Comparison of ENCODE assay signal across 30 cellular contexts in the genomic region with DNA sequence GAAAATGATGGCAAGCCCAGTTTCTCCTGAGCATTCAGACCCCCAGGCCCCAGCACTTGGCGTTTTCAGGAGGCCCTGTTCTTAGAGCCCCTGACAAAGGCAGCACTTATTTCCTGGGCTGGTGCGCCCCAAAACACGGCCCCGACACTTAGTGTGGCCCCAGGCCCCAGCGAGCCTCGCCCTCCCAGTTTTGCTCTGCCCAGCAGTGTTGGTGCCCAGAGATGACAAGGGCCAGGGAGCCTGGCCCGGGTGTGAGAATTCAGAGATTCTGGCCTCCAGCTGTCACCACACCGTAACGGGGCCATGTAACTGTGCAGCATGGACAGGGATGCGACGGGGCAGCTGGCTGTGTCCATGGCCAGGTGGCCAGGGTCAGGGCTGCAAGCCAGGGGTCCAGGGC. TPM values are rescaled to one million over a fixed set of nuclear protein-coding genes. Genes with fewer than 3 reads are reported as not detected.
A peak's percentile ranks its signal among the peaks of the same experiment; 100 is the strongest.
DNase-seq lines count a peak whose midpoint lies in the region; ATAC-seq, FAIRE-seq and TF ChIP-seq lines count a peak whose summit lies in the region.
"Had no signal": no experiment of that assay in that cellular context is flagged by ENCODE, and none has a peak within 500 bp of the region (broad histone marks: within the 10 kb centered on the region; RNA-seq: fewer than 3 reads in every experiment).

No MANE protein-coding gene starts in this region.

- 0 out of 7 replicates have a peak, but pooled peaks cover 0 to 2% (median under 1%) of the 10 kb centered on the region in 4 experiments for H3K27me3 ChIP-seq in H1 (replicated peaks in 1 of 4; ENCODE audit: control insufficient read depth in 3 of 4, extremely low read depth in 1 of 4, insufficient read depth in 3 of 4, low read length in 3 of 4)

- no peak overlapping the region for H3K27ac ChIP-seq in H1 (ENCODE audit: low read depth, low read length)
- no peak overlapping the region for H3K27ac ChIP-seq in kidney (ENCODE audit: low read depth in 2 of 2, low read length in 2 of 2)
- H3K27ac ChIP-seq: BLaER1 had no signal

- H3K4me3 ChIP-seq in H1 (ENCODE audit: extremely low read depth in 1 of 4, insufficient read depth in 2 of 4, low read depth in 3 of 4, low read length in 4 of 4): no peak overlapping the region
- no peak overlapping the region for H3K4me3 ChIP-seq in kidney (ENCODE audit: low read length in 2 of 2)
- H3K4me3 ChIP-seq: BLaER1, GM12878 had no signal

- H4K8ac ChIP-seq in H1 (ENCODE audit: extremely low read depth, insufficient read depth, low read length): peak overlapping the region; percentile 42; the same call in 1 of the 2 replicates

- no peak overlapping the region for H3K14ac ChIP-seq in H1 (ENCODE audit: insufficient read length)

- TF ChIP-seq RAD21 in H1 (IDR thresholded peaks at IDR 0.05 in 1 of 2, conservative IDR thresholded peaks at IDR 0.05 in 1 of 2; ENCODE audit: low read depth in 2 of 2, low read length in 2 of 2): no peak

- H3K9me3 Mint-ChIP-seq in chondrocyte (ENCODE audit: low read depth): no peaks in the 10 kb centered on the region
- H3K9me3 Mint-ChIP-seq: CD14-positive monocyte; CD4-positive, alpha-beta memory T cell; CD4-positive, CD25-positive, alpha-beta regulatory T cell; CD8-positive, alpha-beta memory T cell had no signal

- H3K79me1 ChIP-seq in H1 (ENCODE audit: low read depth, low read length): no peaks in the 10 kb centered on the region

- no peak overlapping the region for H2AFZ ChIP-seq in H1 (ENCODE audit: low read length)

- 93% methylated on average over 11 of the region's 11 CpGs; no CpG with 5 or more reads in 1 of the 2 experiments for WGBS in H1 (ENCODE audit: extremely low coverage in 1 of 2, insufficient coverage in 1 of 2, insufficient read length in 1 of 2, insufficient replicate concordance in 2 of 2, low coverage in 1 of 2, low lambda C conversion rate in 2 of 2, missing lambda C conversion rate in 1 of 2), 2 experiments

- H2AK5ac ChIP-seq in H1 (ENCODE audit: low read depth, low read length): no peak overlapping the region

- H4K20me1 ChIP-seq in H1 (replicated peaks in 1 of 2; ENCODE audit: control insufficient read depth in 1 of 2, insufficient read depth in 2 of 2, low read length in 2 of 2): peaks cover 0 to 3% of the 10 kb centered on the region in 2 experiments

- no peak overlapping the region for H3K27ac Mint-ChIP-seq in chondrocyte (ENCODE audit: unreplicated experiment)
- H3K27ac Mint-ChIP-seq: CD14-positive monocyte; CD4-positive, CD25-positive, alpha-beta regulatory T cell; CD8-positive, alpha-beta memory T cell had no signal

- no peak overlapping the region for H2BK12ac ChIP-seq in H1 (ENCODE audit: low read depth, low read length)

- H3K23me2 ChIP-seq in H1 (ENCODE audit: low read depth, low read length): no peaks in the 10 kb centered on the region

- H3K79me2 ChIP-seq in H1 (ENCODE audit: control insufficient read depth in 1 of 2, insufficient read depth in 2 of 2, low read length in 2 of 2): no peaks in the 10 kb centered on the region

- ATAC-seq in Right ventricle myocardium superior (ENCODE audit: poor library complexity) (no peak), GM21515 (IDR thresholded peaks at IDR 0.05; ENCODE audit: unreplicated experiment) (no peak)
- ATAC-seq: GM12878 had no signal

- no peak overlapping the region for H3K23ac ChIP-seq in H1 (ENCODE audit: insufficient read length)

- H3K4me3 Mint-ChIP-seq in chondrocyte (ENCODE audit: unreplicated experiment): no peak overlapping the region
- H3K4me3 Mint-ChIP-seq: CD14-positive monocyte; CD4-positive, alpha-beta memory T cell; CD4-positive, CD25-positive, alpha-beta regulatory T cell; CD8-positive, alpha-beta memory T cell had no signal

- no peak for TF ChIP-seq POLR2A in H1 (IDR thresholded peaks at IDR 0.05; ENCODE audit: control extremely low read depth in 1 of 2, low read depth in 2 of 2, low read length in 2 of 2)

- no peak for TF ChIP-seq CTCF in chondrocyte (IDR thresholded peaks at IDR 0.05)
- TF ChIP-seq CTCF in H1 (IDR thresholded peaks at IDR 0.05; ENCODE audit: control extremely low read depth in 1 of 3, insufficient read depth in 1 of 3, low read depth in 1 of 3, low read length in 3 of 3): no peak
- TF ChIP-seq CTCF in kidney (IDR thresholded peaks at IDR 0.05; ENCODE audit: borderline replicate concordance, extremely low read depth, insufficient read depth): no peak

- H3K4me2 ChIP-seq in H1 (ENCODE audit: insufficient read depth in 1 of 2, low read depth in 2 of 2, low read length in 2 of 2): no peak overlapping the region
- H3K4me2 ChIP-seq: BLaER1 had no signal

- intact Hi-C loops in Right ventricle myocardium superior (cut with DNase I): no loop called here
- intact Hi-C loops in cardiac septum (cut with DNase I): no loop called here
- intact Hi-C loops in kidney (cut with DNase I): no loop called here

- H3K4me1 ChIP-seq in H1 (replicated peaks in 1 of 4; ENCODE audit: control insufficient read depth in 3 of 4, insufficient read depth in 4 of 4, low read length in 3 of 4): peaks cover 0 to 8% (median 2%) of the 10 kb centered on the region in 4 experiments; a peak in 3 of 7 replicates
- no peaks in the 10 kb centered on the region for H3K4me1 ChIP-seq in kidney (ENCODE audit: control insufficient read depth in 1 of 2, insufficient read depth in 1 of 2, low read depth in 1 of 2, low read length in 2 of 2)
- H3K4me1 ChIP-seq: BE2C, BLaER1 had no signal

- DNase-seq in Right ventricle myocardium superior (peak; percentile 17), cardiac septum (ENCODE audit: low spot score) (no peak), chondrocyte (ENCODE audit: low spot score) (peak; percentile 60), H1 (ENCODE audit: low read depth in 1 of 2, low spot score in 2 of 2) (no peak), kidney (peak; percentile 52), NCI-H1694 (lab: John Stamatoyannopoulos, UW) (no peak), NOMO-1 treated with dmso at 0.1 percent for 144 hours (lab: John Stamatoyannopoulos, UW; ENCODE audit: unreplicated experiment) (no peak)
- DNase-seq: 8988T; ACHN; BE2C; C1 segment of cervical spinal cord; CD4-positive, alpha-beta memory T cell; CD4-positive, CD25-positive, alpha-beta regulatory T cell; COR-L47; DMS 273 treated with DMSO at 0.1 percent for 48 hours; DMS153; DMS53; DMS79; DND-41; EL; GDM1 had no signal

- H4K5ac ChIP-seq in H1 (ENCODE audit: insufficient read length, low read depth, low read length): no peak overlapping the region

- H2BK5ac ChIP-seq in H1 (ENCODE audit: low read depth, low read length): no peak overlapping the region

- no peak overlapping the region for H4K91ac ChIP-seq in H1 (replicated peaks; ENCODE audit: insufficient read length, low read length)

- FAIRE-seq in H1 (lab: Jason Lieb, UNC) (no peak), kidney (lab: Jason Lieb, UNC) (no peak)
- FAIRE-seq: A204.1, GM12878, GM12892, GM18507 had no signal

- CTCF ChIA-PET in H1 (lab: Charles Lee; ENCODE audit: partially characterized antibody): interaction anchor here (1.2 kb wide), 1 partner anchor 9 kb away, joined by 4 read pairs; no protein-coding TSS in a partner anchor

- H3K9me3 ChIP-seq in H1 (ENCODE audit: insufficient read depth in 2 of 2, low read depth in 1 of 2, low read length in 1 of 2) (no peaks in the 10 kb centered on the region), kidney (ENCODE audit: control insufficient read depth in 1 of 2, low read length in 2 of 2) (no peaks in the 10 kb centered on the region)
- H3K9me3 ChIP-seq: BE2C, BLaER1 had no signal

- peaks cover 13% of the 10 kb centered on the region for H3K27me3 Mint-ChIP-seq in chondrocyte (ENCODE audit: low read depth)

- no peak for TF ChIP-seq EP300 in H1 (IDR thresholded peaks at IDR 0.05; ENCODE audit: borderline replicate concordance in 1 of 2, low read depth in 2 of 2, low read length in 2 of 2)

- H3K9ac ChIP-seq in H1 (replicated peaks in 1 of 4; ENCODE audit: extremely low read depth in 1 of 4, low read depth in 3 of 4, low read length in 3 of 4) (no peak overlapping the region), kidney (ENCODE audit: low read length in 2 of 2) (no peak overlapping the region)
- H3K9ac ChIP-seq: BLaER1 had no signal

- H2BK20ac ChIP-seq in H1 (ENCODE audit: low read length): no peak overlapping the region

- no peak overlapping the region for H3K56ac ChIP-seq in H1 (replicated peaks; ENCODE audit: insufficient read length, low read depth, low read length)

- H3K4me1 Mint-ChIP-seq in chondrocyte (ENCODE audit: low read depth): no peaks in the 10 kb centered on the region
- H3K4me1 Mint-ChIP-seq: CD14-positive monocyte; CD4-positive, alpha-beta memory T cell; CD4-positive, CD25-positive, alpha-beta regulatory T cell; CD8-positive, alpha-beta memory T cell had no signal

- no peak overlapping the region for H3K4ac ChIP-seq in H1 (replicated peaks; ENCODE audit: insufficient read length, low read depth, low read length)

- H2BK120ac ChIP-seq in H1 (replicated peaks; ENCODE audit: low read depth, low read length): no peak overlapping the region

- no peak overlapping the region for H2BK15ac ChIP-seq in H1 (ENCODE audit: low read length)

- no peak overlapping the region for H3K18ac ChIP-seq in H1 (ENCODE audit: extremely low read depth, low read length)

- H3K36me3 Mint-ChIP-seq in chondrocyte (ENCODE audit: low read depth): peaks cover 15% of the 10 kb centered on the region
- H3K36me3 Mint-ChIP-seq: CD14-positive monocyte; CD4-positive, alpha-beta memory T cell; CD4-positive, CD25-positive, alpha-beta regulatory T cell; CD8-positive, alpha-beta memory T cell had no signal

- H3K36me3 ChIP-seq in H1 (ENCODE audit: control insufficient read depth in 2 of 4, insufficient read depth in 4 of 4, low read length in 3 of 4) (no peaks in the 10 kb centered on the region), kidney (ENCODE audit: control insufficient read depth in 1 of 2, insufficient read depth in 2 of 2, low read length in 2 of 2) (no peaks in the 10 kb centered on the region)
- H3K36me3 ChIP-seq: BE2C, BLaER1 had no signal

- POLR2A ChIA-PET in H1 (lab: Charles Lee; ENCODE audit: partially characterized antibody): no interaction called here

RNA-seq across cellular contexts. Expression of a gene that starts 18.0 kb away (rescaled TPM):
- total RNA-seq in Right ventricle myocardium superior (0.89 TPM), cardiac septum (0.57 TPM), chondrocyte (1.1 to 4.1 TPM (median 2.0 TPM) in 3 replicates), kidney (39.3 TPM)
- total RNA-seq in H1 (2021; fragmentation: NEBNext Ultra II Directional; extraction: Animal tissue kit (Norgen Biotek cat#: 25700)): 20.0 and 20.7 TPM in 2 replicates
- polyA plus RNA-seq in H1 (2011; rRNA removed) (18.3 and 25.0 TPM in 2 replicates), kidney (ENCODE audit: insufficient read depth, low read depth, low replicate concordance) (15.5 TPM)
- 20.5 TPM for polyA plus RNA-seq in H1 (2011; cell fraction: cytosol; rRNA removed)
- polyA plus RNA-seq in H1 (2011; cell fraction: nucleus; rRNA removed): 55.6 TPM
- 11.4 to 18.1 TPM (median 16.6 TPM) in 4 replicates for polyA plus RNA-seq in H1 (2012, experiment 1 of 2)
- polyA plus RNA-seq in H1 (2012, experiment 2 of 2): 15.7 TPM
- 8.9 TPM for polyA plus RNA-seq in H1 (2013, experiment 1 of 2)
- 7.8 TPM for polyA plus RNA-seq in H1 (2013, experiment 2 of 2)
- polyA minus RNA-seq in H1 (2011; rRNA and poly(A)+ RNA removed): 32.5 and 33.4 TPM in 2 replicates
- polyA minus RNA-seq in H1 (2011; cell fraction: cytosol; rRNA and poly(A)+ RNA removed): 10.1 TPM
- polyA minus RNA-seq in H1 (2011; cell fraction: nucleus; rRNA and poly(A)+ RNA removed): 24.2 TPM
- total RNA-seq: CD4-positive, CD25-positive, alpha-beta regulatory T cell; CD8-positive, alpha-beta memory T cell; GM12878 had no signal
- polyA plus RNA-seq: AG04450; CD14-positive monocyte; CD4-positive, CD25-positive, alpha-beta regulatory T cell; GM12878 had no signal

Comparison
In these comparisons a context has a peak if more than half of its experiments do, and no peak if none do; other contexts are left out.
1. DNase-seq: peak in Right ventricle myocardium superior (single experiment), chondrocyte (single experiment) and kidney (single experiment); none in cardiac septum (single experiment), H1 (0 of 2), NCI-H1694 (single experiment) and NOMO-1 treated with dmso at 0.1 percent for 144 hours (single experiment).